ENCODE assay signal across 1 cellular context in genomic region chr10:6163364-6164270, GRCh38.
TF ChIP-seq lines count a peak whose summit lies in the region.

No MANE protein-coding gene starts in this region.

TF ChIP-seq in WTC11, 78 proteins besides CTCF, POLR2A, EP300 and RAD21 (continued from another document):
- TF ChIP-seq CDX4 (CRISPR knock-in tag; IDR thresholded peaks at IDR 0.05; ENCODE audit: borderline replicate concordance) (no peak), ZNF416 (CRISPR knock-in tag; IDR thresholded peaks at IDR 0.05) (no peak), MYBL2 (CRISPR knock-in tag; IDR thresholded peaks at IDR 0.05) (peak; percentile 77; the same call in 1 of the 2 replicates), ZNF263 (CRISPR knock-in tag; IDR thresholded peaks at IDR 0.05; ENCODE audit: low read depth) (no peak), ZNF121 (CRISPR knock-in tag; IDR thresholded peaks at IDR 0.05) (no peak), NFE2L1 (CRISPR knock-in tag; IDR thresholded peaks at IDR 0.05) (peak; percentile 60; the same call in 1 of the 2 replicates), SOX15 (CRISPR knock-in tag; IDR thresholded peaks at IDR 0.05) (no peak), ZNF396 (CRISPR knock-in tag; IDR thresholded peaks at IDR 0.05; ENCODE audit: borderline replicate concordance) (no peak), USF1 (CRISPR knock-in tag; IDR thresholded peaks at IDR 0.05) (peak; percentile 40; the same call in 1 of the 2 replicates), CREB1 (CRISPR knock-in tag; IDR thresholded peaks at IDR 0.05) (no peak), MAX (CRISPR knock-in tag; IDR thresholded peaks at IDR 0.05) (peak; percentile 90), ZNF512 (CRISPR knock-in tag; IDR thresholded peaks at IDR 0.05; ENCODE audit: borderline replicate concordance) (no peak), NFATC4 (CRISPR knock-in tag; IDR thresholded peaks at IDR 0.05) (no peak), JAZF1 (CRISPR knock-in tag; IDR thresholded peaks at IDR 0.05) (no peak), ATF6 (CRISPR knock-in tag; IDR thresholded peaks at IDR 0.05) (no peak), FOXK1 (CRISPR knock-in tag; IDR thresholded peaks at IDR 0.05) (peak; percentile 91), HMGXB4 (CRISPR knock-in tag; IDR thresholded peaks at IDR 0.05) (peak; percentile 70; the same call in 1 of the 2 replicates), JUN (CRISPR knock-in tag; IDR thresholded peaks at IDR 0.05) (peak; percentile 79; the same call in 1 of the 2 replicates), EMX1 (CRISPR knock-in tag; IDR thresholded peaks at IDR 0.05) (no peak), USF2 (CRISPR knock-in tag; IDR thresholded peaks at IDR 0.05) (peak; percentile 86), E2F1 (CRISPR knock-in tag; IDR thresholded peaks at IDR 0.05) (no peak), MLX (CRISPR knock-in tag; IDR thresholded peaks at IDR 0.05) (no peak), ZMAT4 (CRISPR knock-in tag; IDR thresholded peaks at IDR 0.05) (no peak), NR3C1 (CRISPR knock-in tag; conservative IDR thresholded peaks at IDR 0.05; ENCODE audit: low read depth) (no peak), PRRX2 (CRISPR knock-in tag; IDR thresholded peaks at IDR 0.05) (no peak), SMAD3 (CRISPR knock-in tag; IDR thresholded peaks at IDR 0.05; ENCODE audit: borderline replicate concordance) (peak; percentile 20; the same call in 1 of the 2 replicates), ARID4B (CRISPR knock-in tag; IDR thresholded peaks at IDR 0.05; ENCODE audit: borderline replicate concordance) (peak; percentile 70; the same call in 1 of the 2 replicates), ZBTB21 (CRISPR knock-in tag; IDR thresholded peaks at IDR 0.05; ENCODE audit: borderline replicate concordance) (peak; percentile 37; the same call in 1 of the 2 replicates), ZNF532 (CRISPR knock-in tag; IDR thresholded peaks at IDR 0.05; ENCODE audit: borderline replicate concordance) (peak; percentile 68; the same call in 1 of the 2 replicates), ATF3 (CRISPR knock-in tag; conservative IDR thresholded peaks at IDR 0.05) (no peak), NR1H2 (CRISPR knock-in tag; IDR thresholded peaks at IDR 0.05) (0 out of 2 replicates have a peak, but pooled peaks have one; percentile 49), RORB (CRISPR knock-in tag; IDR thresholded peaks at IDR 0.05) (no peak), FOXP1 (CRISPR knock-in tag; IDR thresholded peaks at IDR 0.05; ENCODE audit: borderline replicate concordance) (peak; percentile 93), CREM (CRISPR knock-in tag; IDR thresholded peaks at IDR 0.05) (peak; percentile 89), ZNF671 (CRISPR knock-in tag; IDR thresholded peaks at IDR 0.05) (no peak), ATF2 (CRISPR knock-in tag; IDR thresholded peaks at IDR 0.05; ENCODE audit: borderline replicate concordance, low read depth) (no peak)
